ENCODE assay signal across 11 cellular contexts in genomic region chr11:72719144-72719543, GRCh38. TPM values are rescaled to one million over a fixed set of nuclear protein-coding genes. Genes with fewer than 3 reads are reported as not detected.
A peak's percentile ranks its signal among the peaks of the same experiment; 100 is the strongest.
DNase-seq lines count a peak whose midpoint lies in the region; ATAC-seq and TF ChIP-seq lines count a peak whose summit lies in the region.
"Had no signal": no experiment of that assay in that cellular context is flagged by ENCODE, and none has a peak within 500 bp of the region (broad histone marks: within the 10 kb centered on the region; RNA-seq: fewer than 3 reads in every experiment).

No MANE protein-coding gene starts in this region.

- POLR2A ChIA-PET in WTC11 (lab: Charles Lee): no interaction called here

- peaks cover 38% of the 10 kb centered on the region for H3K36me3 Mint-ChIP-seq in activated T-cell treated with anti-CD3 and anti-CD28 coated beads, Interleukin-2, amount 50 U/mL, for 24 hours (ENCODE audit: low read depth)
- peaks cover 17% of the 10 kb centered on the region for H3K36me3 Mint-ChIP-seq in activated T-helper 2 cell treated with anti-CD3 and anti-CD28 coated beads, Interferon-gamma antibody, Interleukin-2, Interleukin-4, amounts not matched to agents 10 μg/mL and 5 μg/mL and 100 μg/mL, durations not matched to agents 14 hours and 24 hours and 36 hours (ENCODE audit: low read depth)
- H3K36me3 Mint-ChIP-seq in stimulated activated memory B cell treated with anti-CD40 and anti-IgM and Interleukin-4, amounts not matched to agents 10 μg/mL and 1 μg/mL and 100 μg/mL, for 72 hours: peaks cover 43% of the 10 kb centered on the region
- no peaks in the 10 kb centered on the region for H3K36me3 Mint-ChIP-seq in WTC11

- H3K27ac Mint-ChIP-seq in activated T-cell treated with anti-CD3 and anti-CD28 coated beads, Interleukin-2, amount 50 U/mL, for 24 hours: peak overlapping the region; percentile 94
- no peak overlapping the region for H3K27ac Mint-ChIP-seq in activated T-helper 2 cell treated with anti-CD3 and anti-CD28 coated beads, Interferon-gamma antibody, Interleukin-2, Interleukin-4, amounts not matched to agents 10 μg/mL and 5 μg/mL and 100 μg/mL, durations not matched to agents 14 hours and 24 hours and 36 hours
- peak overlapping the region; percentile 90 for H3K27ac Mint-ChIP-seq in stimulated activated memory B cell treated with anti-CD40 and anti-IgM and Interleukin-4, amounts not matched to agents 10 μg/mL and 1 μg/mL and 100 μg/mL, for 72 hours
- no peak overlapping the region for H3K27ac Mint-ChIP-seq in WTC11

- H3K9me3 ChIP-seq in right cardiac atrium (ENCODE audit: control insufficient read depth, low read length): no peaks in the 10 kb centered on the region

- peaks cover 66% of the 10 kb centered on the region for H3K4me1 Mint-ChIP-seq in activated T-cell treated with anti-CD3 and anti-CD28 coated beads, Interleukin-2, amount 50 U/mL, for 24 hours (ENCODE audit: low read depth)
- peaks cover 31% of the 10 kb centered on the region for H3K4me1 Mint-ChIP-seq in activated T-helper 2 cell treated with anti-CD3 and anti-CD28 coated beads, Interferon-gamma antibody, Interleukin-2, Interleukin-4, amounts not matched to agents 10 μg/mL and 5 μg/mL and 100 μg/mL, durations not matched to agents 14 hours and 24 hours and 36 hours (ENCODE audit: low read depth)
- peaks cover 80% of the 10 kb centered on the region for H3K4me1 Mint-ChIP-seq in stimulated activated memory B cell treated with anti-CD40 and anti-IgM and Interleukin-4, amounts not matched to agents 10 μg/mL and 1 μg/mL and 100 μg/mL, for 72 hours
- H3K4me1 Mint-ChIP-seq in WTC11: peaks cover 9% of the 10 kb centered on the region

- H3K4me1 ChIP-seq in right cardiac atrium (ENCODE audit: control insufficient read depth, insufficient read depth, low read length): peaks cover 26% of the 10 kb centered on the region

- H3K4me3 ChIP-seq in right cardiac atrium (ENCODE audit: low read length): no peak overlapping the region

- no peak overlapping the region for H3K4me3 Mint-ChIP-seq in activated T-cell treated with anti-CD3 and anti-CD28 coated beads, Interleukin-2, amount 50 U/mL, for 24 hours
- peak overlapping the region; percentile 90 for H3K4me3 Mint-ChIP-seq in activated T-helper 2 cell treated with anti-CD3 and anti-CD28 coated beads, Interferon-gamma antibody, Interleukin-2, Interleukin-4, amounts not matched to agents 10 μg/mL and 5 μg/mL and 100 μg/mL, durations not matched to agents 14 hours and 24 hours and 36 hours (ENCODE audit: low read depth)
- H3K4me3 Mint-ChIP-seq in stimulated activated memory B cell treated with anti-CD40 and anti-IgM and Interleukin-4, amounts not matched to agents 10 μg/mL and 1 μg/mL and 100 μg/mL, for 72 hours: peak overlapping the region; percentile 86
- H3K4me3 Mint-ChIP-seq in WTC11: no peak overlapping the region
- H3K4me3 Mint-ChIP-seq: endodermal cell had no signal

- intact Hi-C loops in activated T-helper 2 cell treated with anti-CD3 and anti-CD28 coated beads, Interferon-gamma antibody, Interleukin-2, Interleukin-4, amounts not matched to agents 10 μg/mL and 5 μg/mL and 100 μg/mL, durations not matched to agents 14 hours and 24 hours and 36 hours (cut with micrococcal nuclease): no loop called here
- intact Hi-C loops in right cardiac atrium (cut with DNase I) (no loop called here), sciatic nerve (cut with DNase I) (no loop called here)

- no peaks in the 10 kb centered on the region for H3K9me3 Mint-ChIP-seq in activated T-cell treated with anti-CD3 and anti-CD28 coated beads, Interleukin-2, amount 50 U/mL, for 24 hours
- no peaks in the 10 kb centered on the region for H3K9me3 Mint-ChIP-seq in activated T-helper 2 cell treated with anti-CD3 and anti-CD28 coated beads, Interferon-gamma antibody, Interleukin-2, Interleukin-4, amounts not matched to agents 10 μg/mL and 5 μg/mL and 100 μg/mL, durations not matched to agents 14 hours and 24 hours and 36 hours
- H3K9me3 Mint-ChIP-seq in stimulated activated memory B cell treated with anti-CD40 and anti-IgM and Interleukin-4, amounts not matched to agents 10 μg/mL and 1 μg/mL and 100 μg/mL, for 72 hours: no peaks in the 10 kb centered on the region
- H3K9me3 Mint-ChIP-seq in WTC11: no peaks in the 10 kb centered on the region
- H3K9me3 Mint-ChIP-seq: endodermal cell, neural crest cell had no signal

- no peak for DNase-seq in activated T-cell treated with anti-CD3 and anti-CD28 coated beads, Interleukin-2, amount 50 U/mL, for 24 hours
- DNase-seq in activated T-cell treated with anti-CD3 and anti-CD28 coated beads for 4 hours (no peak), right cardiac atrium (peak; percentile 61 to 73 (median 64)), sciatic nerve (ENCODE audit: low spot score) (no peak), islet precursor cell (no peak), WTC11 (ENCODE audit: low spot score) (no peak)
- DNase-seq in activated T-helper 2 cell treated with anti-CD3 and anti-CD28 coated beads, Interferon-gamma antibody, Interleukin-2, Interleukin-4, amounts not matched to agents 10 μg/mL and 5 μg/mL and 100 μg/mL, durations not matched to agents 14 hours and 24 hours and 36 hours (ENCODE audit: low spot score): no peak
- DNase-seq: endodermal cell, NCI-H82 had no signal

- CTCF ChIA-PET in WTC11 (lab: Charles Lee): interaction anchor here (0.5 to 1.0 kb wide), 2 partner anchors 35 to 138 kb away, joined by 3 to 5 read pairs; no protein-coding TSS in a partner anchor

- 10% methylated on average over 2 of the region's 2 CpGs for WGBS in right cardiac atrium

- ATAC-seq in right cardiac atrium: peak; percentile 10 to 12
- peak; percentile 52 for ATAC-seq in stimulated activated memory B cell treated with anti-CD40 and anti-IgM and Interleukin-4, amounts not matched to agents 10 μg/mL and 1 μg/mL and 100 μg/mL, for 72 hours
- ATAC-seq in sciatic nerve: no peak
- ATAC-seq in WTC11: no peak

- H3K27me3 Mint-ChIP-seq in activated T-cell treated with anti-CD3 and anti-CD28 coated beads, Interleukin-2, amount 50 U/mL, for 24 hours: no peaks in the 10 kb centered on the region
- no peaks in the 10 kb centered on the region for H3K27me3 Mint-ChIP-seq in activated T-helper 2 cell treated with anti-CD3 and anti-CD28 coated beads, Interferon-gamma antibody, Interleukin-2, Interleukin-4, amounts not matched to agents 10 μg/mL and 5 μg/mL and 100 μg/mL, durations not matched to agents 14 hours and 24 hours and 36 hours (ENCODE audit: low read depth)
- H3K27me3 Mint-ChIP-seq in stimulated activated memory B cell treated with anti-CD40 and anti-IgM and Interleukin-4, amounts not matched to agents 10 μg/mL and 1 μg/mL and 100 μg/mL, for 72 hours: no peaks in the 10 kb centered on the region
- H3K27me3 Mint-ChIP-seq in WTC11 (ENCODE audit: low read depth): no peaks in the 10 kb centered on the region

- no peak for TF ChIP-seq CTCF in WTC11 (IDR thresholded peaks at IDR 0.05)

- no peaks in the 10 kb centered on the region for H3K27me3 ChIP-seq in right cardiac atrium (ENCODE audit: control insufficient read depth, insufficient read depth)

- H3K27ac ChIP-seq in right cardiac atrium (ENCODE audit: low read length): peak overlapping the region; percentile 99

TF ChIP-seq in WTC11, 78 proteins besides CTCF, POLR2A, EP300 and RAD21 (continues in another document):
- TF ChIP-seq ATF3 (CRISPR knock-in tag; conservative IDR thresholded peaks at IDR 0.05) (no peak), GTF2I (CRISPR knock-in tag; conservative IDR thresholded peaks at IDR 0.05) (no peak), CBFB (CRISPR knock-in tag; IDR thresholded peaks at IDR 0.05; ENCODE audit: low read depth) (no peak)
- TF ChIP-seq, protein P1, sequence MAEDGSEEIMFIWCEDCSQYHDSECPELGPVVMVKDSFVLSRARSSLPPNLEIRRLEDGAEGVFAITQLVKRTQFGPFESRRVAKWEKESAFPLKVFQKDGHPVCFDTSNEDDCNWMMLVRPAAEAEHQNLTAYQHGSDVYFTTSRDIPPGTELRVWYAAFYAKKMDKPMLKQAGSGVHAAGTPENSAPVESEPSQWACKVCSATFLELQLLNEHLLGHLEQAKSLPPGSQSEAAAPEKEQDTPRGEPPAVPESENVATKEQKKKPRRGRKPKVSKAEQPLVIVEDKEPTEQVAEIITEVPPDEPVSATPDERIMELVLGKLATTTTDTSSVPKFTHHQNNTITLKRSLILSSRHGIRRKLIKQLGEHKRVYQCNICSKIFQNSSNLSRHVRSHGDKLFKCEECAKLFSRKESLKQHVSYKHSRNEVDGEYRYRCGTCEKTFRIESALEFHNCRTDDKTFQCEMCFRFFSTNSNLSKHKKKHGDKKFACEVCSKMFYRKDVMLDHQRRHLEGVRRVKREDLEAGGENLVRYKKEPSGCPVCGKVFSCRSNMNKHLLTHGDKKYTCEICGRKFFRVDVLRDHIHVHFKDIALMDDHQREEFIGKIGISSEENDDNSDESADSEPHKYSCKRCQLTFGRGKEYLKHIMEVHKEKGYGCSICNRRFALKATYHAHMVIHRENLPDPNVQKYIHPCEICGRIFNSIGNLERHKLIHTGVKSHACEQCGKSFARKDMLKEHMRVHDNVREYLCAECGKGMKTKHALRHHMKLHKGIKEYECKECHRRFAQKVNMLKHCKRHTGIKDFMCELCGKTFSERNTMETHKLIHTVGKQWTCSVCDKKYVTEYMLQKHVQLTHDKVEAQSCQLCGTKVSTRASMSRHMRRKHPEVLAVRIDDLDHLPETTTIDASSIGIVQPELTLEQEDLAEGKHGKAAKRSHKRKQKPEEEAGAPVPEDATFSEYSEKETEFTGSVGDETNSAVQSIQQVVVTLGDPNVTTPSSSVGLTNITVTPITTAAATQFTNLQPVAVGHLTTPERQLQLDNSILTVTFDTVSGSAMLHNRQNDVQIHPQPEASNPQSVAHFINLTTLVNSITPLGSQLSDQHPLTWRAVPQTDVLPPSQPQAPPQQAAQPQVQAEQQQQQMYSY (CRISPR knock-in tag; IDR thresholded peaks at IDR 0.05): no peak

RNA-seq across cellular contexts. Expression of gene ARAP1, which starts 33.1 kb away (rescaled TPM):
- total RNA-seq in activated T-helper 2 cell treated with anti-CD3 and anti-CD28 coated beads, Interferon-gamma antibody, Interleukin-2, Interleukin-4, amounts not matched to agents 10 μg/mL and 5 μg/mL and 100 μg/mL, durations not matched to agents 14 hours and 24 hours and 36 hours: 95.2 and 96.2 TPM in 2 replicates
- 10 to 100 TPM; 51.8 to 62.5 (median 59.5) TPM for total RNA-seq in right cardiac atrium
- 41.2 TPM for polyA plus RNA-seq in right cardiac atrium
- total RNA-seq in sciatic nerve: 129 TPM
- 76.4 to 98.8 TPM (median 78.3 TPM) in 3 replicates for total RNA-seq in WTC11 (2021)

RNA-seq across cellular contexts. Expression of gene PDE2A, which starts 44.9 kb away (rescaled TPM):
- total RNA-seq in activated T-helper 2 cell treated with anti-CD3 and anti-CD28 coated beads, Interferon-gamma antibody, Interleukin-2, Interleukin-4, amounts not matched to agents 10 μg/mL and 5 μg/mL and 100 μg/mL, durations not matched to agents 14 hours and 24 hours and 36 hours: 0.44 and 0.62 TPM in 2 replicates
- total RNA-seq in right cardiac atrium (10 to 100 TPM; 32.1 to 43.9 (median 37.0) TPM), sciatic nerve (74.4 TPM), WTC11 (2021) (3.7 to 5.0 TPM (median 4.9 TPM) in 3 replicates)
- polyA plus RNA-seq in right cardiac atrium: 43.1 TPM

Comparison
In these comparisons a context has a peak if more than half of its experiments do, and no peak if none do; other contexts are left out.
1. DNase-seq: peak in right cardiac atrium (3 of 3); none in activated T-cell treated with anti-CD3 and anti-CD28 coated beads, Interleukin-2, amount 50 U/mL, for 24 hours (single experiment), activated T-cell treated with anti-CD3 and anti-CD28 coated beads for 4 hours (single experiment), activated T-helper 2 cell treated with anti-CD3 and anti-CD28 coated beads, Interferon-gamma antibody, Interleukin-2, Interleukin-4, amounts not matched to agents 10 μg/mL and 5 μg/mL and 100 μg/mL, durations not matched to agents 14 hours and 24 hours and 36 hours (single experiment), sciatic nerve (single experiment), islet precursor cell (single experiment) and WTC11 (single experiment).
2. H3K27ac Mint-ChIP-seq: peak in activated T-cell treated with anti-CD3 and anti-CD28 coated beads, Interleukin-2, amount 50 U/mL, for 24 hours (single experiment) and stimulated activated memory B cell treated with anti-CD40 and anti-IgM and Interleukin-4, amounts not matched to agents 10 μg/mL and 1 μg/mL and 100 μg/mL, for 72 hours (single experiment); none in activated T-helper 2 cell treated with anti-CD3 and anti-CD28 coated beads, Interferon-gamma antibody, Interleukin-2, Interleukin-4, amounts not matched to agents 10 μg/mL and 5 μg/mL and 100 μg/mL, durations not matched to agents 14 hours and 24 hours and 36 hours (single experiment) and WTC11 (single experiment).
3. H3K4me3 Mint-ChIP-seq: peak in activated T-helper 2 cell treated with anti-CD3 and anti-CD28 coated beads, Interferon-gamma antibody, Interleukin-2, Interleukin-4, amounts not matched to agents 10 μg/mL and 5 μg/mL and 100 μg/mL, durations not matched to agents 14 hours and 24 hours and 36 hours (single experiment) and stimulated activated memory B cell treated with anti-CD40 and anti-IgM and Interleukin-4, amounts not matched to agents 10 μg/mL and 1 μg/mL and 100 μg/mL, for 72 hours (single experiment); none in activated T-cell treated with anti-CD3 and anti-CD28 coated beads, Interleukin-2, amount 50 U/mL, for 24 hours (single experiment) and WTC11 (single experiment).
4. ATAC-seq: peak in right cardiac atrium (2 of 2) and stimulated activated memory B cell treated with anti-CD40 and anti-IgM and Interleukin-4, amounts not matched to agents 10 μg/mL and 1 μg/mL and 100 μg/mL, for 72 hours (single experiment); none in sciatic nerve (single experiment) and WTC11 (single experiment).